ENCODE assay signal across 9 cellular contexts in genomic region chr18:68713791-68714190, GRCh38. TPM values are rescaled to one million over a fixed set of nuclear protein-coding genes. Genes with fewer than 3 reads are reported as not detected.
DNase-seq lines count a peak whose midpoint lies in the region; ATAC-seq, FAIRE-seq and TF ChIP-seq lines count a peak whose summit lies in the region.
"Had no signal": no experiment of that assay in that cellular context is flagged by ENCODE, and none has a peak within 500 bp of the region (broad histone marks: within the 10 kb centered on the region; RNA-seq: fewer than 3 reads in every experiment).

No MANE protein-coding gene starts in this region.

- H3K27ac Mint-ChIP-seq in mesothelial cell of epicardium = peak overlapping the region; percentile 88

- H3K4me2 ChIP-seq in A549 (peak overlapping the region; percentile 87), HCT116 (ENCODE audit: low read length) (peak overlapping the region; percentile 84), K562 (ENCODE audit: insufficient read depth, low read length) (peak overlapping the region; percentile 88)

- H4K20me1 ChIP-seq in HCT116 (ENCODE audit: insufficient read depth) (no peaks in the 10 kb centered on the region), K562 (replicated peaks; ENCODE audit: control insufficient read depth, insufficient read depth, low read length) (no peaks in the 10 kb centered on the region)

- H3K36me3 ChIP-seq in HCT116 (ENCODE audit: control insufficient read depth in 1 of 2, insufficient read depth in 2 of 2, low read length in 2 of 2) = peaks cover 20 to 22% of the 10 kb centered on the region in 2 experiments
- peaks cover 44% of the 10 kb centered on the region for H3K36me3 ChIP-seq in K562 (ENCODE audit: control insufficient read depth, insufficient read depth, low read length)

- H3K4me1 Mint-ChIP-seq in mesothelial cell of epicardium = peaks cover 22% of the 10 kb centered on the region

- TF ChIP-seq EP300 in A549 (IDR thresholded peaks at IDR 0.05) (no peak), K562 (IDR thresholded peaks at IDR 0.05; ENCODE audit: low read length) (no peak)

- H3K9me2 ChIP-seq in HCT116 (ENCODE audit: insufficient read depth) = no peaks in the 10 kb centered on the region

- H2AFZ ChIP-seq in HCT116 (ENCODE audit: low read depth, low read length, poor library complexity, severe bottlenecking) (no peak overlapping the region), K562 (ENCODE audit: low read depth, low read length) (no peak overlapping the region)

- H3K9me3 ChIP-seq in A549 = no peaks in the 10 kb centered on the region
- no peaks in the 10 kb centered on the region for H3K9me3 ChIP-seq in HCT116 (ENCODE audit: control insufficient read depth in 1 of 2, insufficient read depth in 1 of 2, low read depth in 1 of 2, low read length in 2 of 2)
- H3K9me3 ChIP-seq in K562 (replicated peaks; ENCODE audit: control insufficient read depth, insufficient read depth, low read depth, low read length) = no peaks in the 10 kb centered on the region

- peak overlapping the region; percentile 94 to 98 for H3K27ac ChIP-seq in A549
- H3K27ac ChIP-seq in HCT116 (ENCODE audit: low read depth, low read length) = no peak overlapping the region
- H3K27ac ChIP-seq in K562 (ENCODE audit: extremely low read depth, low read depth, low read length) = no peak overlapping the region

- 13% methylated on average over 6 of the region's 6 CpGs for WGBS in A549 (ENCODE audit: missing lambda C conversion rate)
- WGBS in K562 (ENCODE audit: insufficient coverage, low coverage, missing lambda C conversion rate) = 2% methylated on average over 6 of the region's 6 CpGs

- H3K4me3 ChIP-seq in A549 = peak overlapping the region; percentile 96
- H3K4me3 ChIP-seq in HCT116 (replicated peaks in 1 of 2; ENCODE audit: low read depth in 1 of 2, low read length in 2 of 2) = peak overlapping the region; percentile 83 to 88
- H3K4me3 ChIP-seq in K562 = peak overlapping the region; percentile 92

- intact Hi-C loops in HCT116 (cut with micrococcal nuclease) (no loop called here), K562 (cut with micrococcal nuclease) (no loop called here)

- peaks cover 7% of the 10 kb centered on the region; the same call in 1 of the 3 replicates for H3K4me1 ChIP-seq in A549
- H3K4me1 ChIP-seq in HCT116 (ENCODE audit: control insufficient read depth in 1 of 2, insufficient read depth in 2 of 2, low read length in 2 of 2) = peaks cover 6 to 14% of the 10 kb centered on the region in 2 experiments
- H3K4me1 ChIP-seq in K562 (replicated peaks in 1 of 2; ENCODE audit: control insufficient read depth in 2 of 2, insufficient read depth in 2 of 2, low read length in 2 of 2) = no peaks in the 10 kb centered on the region; a peak in 1 of 5 replicates

- H3K9ac ChIP-seq in HCT116 (ENCODE audit: low read length) (peak overlapping the region; percentile 83), K562 (ENCODE audit: insufficient read depth in 1 of 2, low read depth in 2 of 2, low read length in 2 of 2) (peak overlapping the region; percentile 82 to 93; a peak in 3 of 4 replicates)

- H3K9me3 Mint-ChIP-seq in mesothelial cell of epicardium = no peaks in the 10 kb centered on the region

- in situ Hi-C loops in K562 (cut with MboI) = no loop called here

- FAIRE-seq in A549 (lab: Jason Lieb, UNC) (no peak), K562 (lab: Jason Lieb, UNC) (no peak)
- FAIRE-seq: islet of Langerhans had no signal

- H3K36me3 Mint-ChIP-seq in mesothelial cell of epicardium = peaks cover 5% of the 10 kb centered on the region

- no peak for TF ChIP-seq POLR2A in A549 (IDR thresholded peaks at IDR 0.05; ENCODE audit: low read length)
- TF ChIP-seq POLR2A in HCT116 (IDR thresholded peaks at IDR 0.05; ENCODE audit: borderline replicate concordance, extremely low read depth, insufficient read depth, insufficient read length) = no peak
- TF ChIP-seq POLR2A in K562 (conservative IDR thresholded peaks at IDR 0.05) = no peak

- CTCF ChIA-PET in A549 (lab: Yijun Ruan, JAX) (no interaction called here), HCT116 (lab: Charles Lee) (no interaction called here), K562 (lab: Yijun Ruan, JAX; ENCODE audit: low intra/inter-chr PET ratio) (no interaction called here)

- no peaks in the 10 kb centered on the region for H3K27me3 ChIP-seq in HCT116 (ENCODE audit: insufficient read depth, low read length)
- no peaks in the 10 kb centered on the region for H3K27me3 ChIP-seq in K562 (ENCODE audit: control insufficient read depth in 2 of 2, insufficient read depth in 2 of 2, low read length in 2 of 2)

- H3K27me3 Mint-ChIP-seq in mesothelial cell of epicardium (ENCODE audit: low read depth) = no peaks in the 10 kb centered on the region

- POLR2A ChIA-PET in A549 (lab: Yijun Ruan, JAX) (no interaction called here), HCT116 (lab: Charles Lee) (no interaction called here), K562 (lab: Yijun Ruan, JAX) (interaction anchor here (0.6 to 1.0 kb wide), 3 partner anchors 8 to 1697 kb away, joined by 3 read pairs; no protein-coding TSS in a partner anchor)

- H3K4me3 Mint-ChIP-seq in mesothelial cell of epicardium = peak overlapping the region; percentile 92

- RAD21 ChIA-PET in HCT116 (lab: Charles Lee; ENCODE audit: low non-redundant PET in 1 of 2, low total read pairs in 2 of 2, uncharacterized antibody in 2 of 2, unreplicated experiment in 2 of 2) = no interaction called here

- no peaks in the 10 kb centered on the region for H3K9me1 ChIP-seq in K562 (ENCODE audit: control insufficient read depth, insufficient read depth, low read length)

- no peak for TF ChIP-seq RAD21 in A549 (conservative IDR thresholded peaks at IDR 0.05 in 1 of 2, IDR thresholded peaks at IDR 0.05 in 1 of 2)
- TF ChIP-seq RAD21 in HCT116 (IDR thresholded peaks at IDR 0.05; ENCODE audit: low read depth) = no peak
- TF ChIP-seq RAD21 in K562 (CRISPR knock-in tag; conservative IDR thresholded peaks at IDR 0.05 in 1 of 2, IDR thresholded peaks at IDR 0.05 in 1 of 2) = no peak

- BruUV-seq in HCT116 (replicated peaks; lab: Mats Ljungman, UMichigan) (no TSS peak), K562 (replicated peaks; lab: Mats Ljungman, UMichigan) (no TSS peak)

- ATAC-seq in A549 (no peak), HCT116 (no peak), K562 (no peak)

- TF ChIP-seq CTCF in A549 (IDR thresholded peaks at IDR 0.05) (no peak), HCT116 (IDR thresholded peaks at IDR 0.05 in 2 of 3, conservative IDR thresholded peaks at IDR 0.05 in 1 of 3; ENCODE audit: borderline replicate concordance in 1 of 3, insufficient read depth in 1 of 3, low read depth in 2 of 3, low read length in 2 of 3) (no peak), K562 (IDR thresholded peaks at IDR 0.05 in 2 of 3, conservative IDR thresholded peaks at IDR 0.05 in 1 of 3; ENCODE audit: insufficient read depth in 2 of 3, low read depth in 1 of 3, low read length in 3 of 3) (no peak), mesothelial cell of epicardium (IDR thresholded peaks at IDR 0.05; ENCODE audit: unreplicated experiment) (no peak)

- H3K79me2 ChIP-seq in HCT116 (ENCODE audit: insufficient read depth, low read length) (peaks cover 43% of the 10 kb centered on the region), K562 (ENCODE audit: control insufficient read depth, insufficient read depth, low read length) (peaks cover 45% of the 10 kb centered on the region)

- DNase-seq in A549 (ENCODE audit: low read depth in 1 of 2, low spot score in 1 of 2) = no peak
- no peak for DNase-seq in HCT116 (ENCODE audit: low read depth, low spot score)
- DNase-seq in K562 (ENCODE audit: extremely low read depth in 1 of 4, low spot score in 3 of 4) = no peak
- no peak for DNase-seq in mesothelial cell of epicardium (ENCODE audit: low spot score in 2 of 2, unreplicated experiment in 2 of 2)
- DNase-seq in A172 (ENCODE audit: low spot score) = no peak
- DNase-seq in T-helper 9 cell = no peak
- DNase-seq in NK-92 (lab: John Stamatoyannopoulos, UW; ENCODE audit: unreplicated experiment) = no peak
- no peak for DNase-seq in NOMO-1 treated with DMSO at 0.1 percent for 48 hours (lab: John Stamatoyannopoulos, UW; ENCODE audit: unreplicated experiment)

TF ChIP-seq in A549, 52 proteins besides CTCF, POLR2A, EP300 and RAD21 (continues in another document):
- no peak for TF ChIP-seq ZNF302 (CRISPR knock-in tag; IDR thresholded peaks at IDR 0.05)
- no peak for TF ChIP-seq NPAS2 (CRISPR knock-in tag; IDR thresholded peaks at IDR 0.05; ENCODE audit: borderline replicate concordance)

TF ChIP-seq in HCT116, 20 proteins besides CTCF, POLR2A, EP300 and RAD21 (continues in another document):
- no peak for TF ChIP-seq SRF (IDR thresholded peaks at IDR 0.05; ENCODE audit: low read depth)

TF ChIP-seq in K562, 482 proteins besides CTCF, POLR2A, EP300 and RAD21 (continues in another document):
- TF ChIP-seq FOSL1 (tag; conservative IDR thresholded peaks at IDR 0.05) (no peak), PHF8 (IDR thresholded peaks at IDR 0.05; ENCODE audit: borderline replicate concordance, low read length) (no peak)

RNA-seq across cellular contexts. Expression of gene TMX3, which starts 1.1 kb away (rescaled TPM):
- polyA plus RNA-seq in A549 (2011; rRNA removed) = 44.2 and 49.8 TPM in 2 replicates
- 7.0 and 8.6 TPM in 2 replicates for polyA plus RNA-seq in A549 (2012; cell fraction: cytosol; rRNA removed)
- 9.8 and 15.0 TPM in 2 replicates for polyA plus RNA-seq in A549 (2012; cell fraction: nucleus; rRNA removed)
- polyA plus RNA-seq in A549 (2017; fragmentation: RNase III; extraction: RNeasy Plus Mini Kit Qiagen cat#74134 plus additional on column Dnase treatment) = 27.8 to 29.6 TPM (median 29.3 TPM) in 3 replicates
- 29.0 and 35.4 TPM in 2 replicates for polyA minus RNA-seq in A549 (2011; rRNA and poly(A)+ RNA removed)
- total RNA-seq in HCT116 (2021; ENCODE audit: unreplicated experiment) = 39.6 TPM
- 13.0 and 16.4 TPM in 2 replicates for polyA plus RNA-seq in HCT116 (2012)
- 42.1 and 148 TPM in 2 replicates for total RNA-seq in K562 (2011; cell fraction: chromatin; rRNA removed; ENCODE audit: low replicate concordance)
- 19.8 and 27.4 TPM in 2 replicates for total RNA-seq in K562 (2011; cell fraction: nucleolus; rRNA removed)
- 64.2 and 113 TPM in 2 replicates for total RNA-seq in K562 (2011; cell fraction: nucleoplasm; rRNA removed)
- 11.3 and 16.2 TPM in 2 replicates for total RNA-seq in K562 (2014; rRNA removed)
- total RNA-seq in K562 (2014; rRNA removed; fragmentation: Illumina TruSeq; extraction: Trizol) = 28.3 and 30.8 TPM in 2 replicates
- 21.0 and 21.6 TPM in 2 replicates for total RNA-seq in K562 (2015; rRNA removed; fragmentation: Illumina TruSeq; extraction: Trizol)
- total RNA-seq in K562 (2021) = 21.0 and 26.2 TPM in 2 replicates
- 27.0 and 40.5 TPM in 2 replicates for polyA plus RNA-seq in K562 (2011; rRNA removed)
- polyA plus RNA-seq in K562 (2011; cell fraction: cytosol; rRNA removed) = 8.7 and 9.5 TPM in 2 replicates
- polyA plus RNA-seq in K562 (2011; cell fraction: nucleus; rRNA removed) = 93.6 and 99.6 TPM in 2 replicates
- polyA plus RNA-seq in K562 (2012) = 12.4 and 17.1 TPM in 2 replicates
- 16.3 and 20.7 TPM in 2 replicates for polyA plus RNA-seq in K562 (2014; fragmentation: Illumina TruSeq; extraction: Trizol)
- polyA plus RNA-seq in K562 (2014; fragmentation: Nextera tagmentation; extraction: Ambion mirVana) = 10 to 100 TPM; 13.2 to 14.2 TPM
- 14.8 and 17.8 TPM in 2 replicates for polyA plus RNA-seq in K562 (2014; rRNA removed)
- 37.7 and 38.8 TPM in 2 replicates for polyA minus RNA-seq in K562 (2011; rRNA and poly(A)+ RNA removed)
- 20.2 and 20.9 TPM in 2 replicates for polyA minus RNA-seq in K562 (2011; cell fraction: cytosol; rRNA and poly(A)+ RNA removed)
- 47.1 and 73.5 TPM in 2 replicates for polyA minus RNA-seq in K562 (2011; cell fraction: nucleus; rRNA and poly(A)+ RNA removed)
- 45.0 to 51.3 TPM (median 51.1 TPM) in 3 replicates for total RNA-seq in mesothelial cell of epicardium
- total RNA-seq in A172 (2014; rRNA removed; shearing (Covaris generic)) = 24.7 and 36.2 TPM in 2 replicates

Comparison
In these comparisons a context has a peak if more than half of its experiments do, and no peak if none do; other contexts are left out.
1. H3K27ac ChIP-seq: peak in A549 (2 of 2); none in HCT116 (single experiment) and K562 (single experiment).
2. Peak in every context shown above with its lines, with median percentiles within 50 percentile points of each other: H3K4me2 ChIP-seq and H3K4me3 ChIP-seq.